ENCODE assay signal across 8 cellular contexts in genomic region chr20:32019156-32019510, GRCh38. TPM values are rescaled to one million over a fixed set of nuclear protein-coding genes. Genes with fewer than 3 reads are reported as not detected.
DNase-seq lines count a peak whose midpoint lies in the region; ATAC-seq, FAIRE-seq and TF ChIP-seq lines count a peak whose summit lies in the region.

No MANE protein-coding gene starts in this region.

- POLR2A ChIA-PET in A549 (lab: Yijun Ruan, JAX) = no interaction called here

- no peaks in the 10 kb centered on the region for H4K20me1 ChIP-seq in GM23248 (ENCODE audit: insufficient read depth)

- no peak for TF ChIP-seq EP300 in A549 (IDR thresholded peaks at IDR 0.05)

- no peak overlapping the region for H2AFZ ChIP-seq in GM23248

- WGBS in A549 (ENCODE audit: missing lambda C conversion rate) = 1% methylated on average over 12 of the region's 42 CpGs
- 2 to 3% methylated on average over 6 to 40 of the region's 42 CpGs for WGBS in GM23248 (ENCODE audit: low coverage in 1 of 2, low lambda C conversion rate in 2 of 2, missing lambda C conversion rate in 2 of 2), 2 experiments
- 0 to 1% methylated on average over 17 to 42 of the region's 42 CpGs for WGBS in heart right ventricle, 2 donors

- H3K4me1 ChIP-seq in A549 = peaks cover 4% of the 10 kb centered on the region; the same call in 1 of the 3 replicates
- H3K4me1 ChIP-seq in GM23248 (ENCODE audit: insufficient read depth) = no peaks in the 10 kb centered on the region
- peaks cover 12% of the 10 kb centered on the region for H3K4me1 ChIP-seq in SJCRH30
- H3K4me1 ChIP-seq in heart right ventricle = peaks cover 0 to 44% (median 18%) of the 10 kb centered on the region in 9 donors
- H3K4me1 ChIP-seq in subcutaneous abdominal adipose tissue (ENCODE audit: control insufficient read depth in 5 of 5, insufficient read depth in 5 of 5, low read length in 5 of 5) = peaks cover 2 to 41% (median 15%) of the 10 kb centered on the region in 5 donors

- no peak for FAIRE-seq in A549 (lab: Jason Lieb, UNC)

- H3K79me2 ChIP-seq in GM23248 (ENCODE audit: insufficient read depth) = no peaks in the 10 kb centered on the region

- no peak for TF ChIP-seq POLR2A in A549 (IDR thresholded peaks at IDR 0.05; ENCODE audit: low read length)

- ATAC-seq in A549 (peak; percentile 37 to 55; a peak in 3 of 6 replicates), heart right ventricle (peak in 1 of 8 donors; percentile 27), HG03457 (IDR thresholded peaks at IDR 0.05; ENCODE audit: unreplicated experiment) (no peak)

- no peaks in the 10 kb centered on the region for H3K9me3 ChIP-seq in A549
- H3K9me3 ChIP-seq in GM23248 (ENCODE audit: low read depth) = no peaks in the 10 kb centered on the region
- H3K9me3 ChIP-seq in SJCRH30 (replicated peaks) = no peaks in the 10 kb centered on the region
- H3K9me3 ChIP-seq in heart right ventricle = no peaks in the 10 kb centered on the region
- H3K9me3 ChIP-seq in subcutaneous abdominal adipose tissue (ENCODE audit: control insufficient read depth in 5 of 5, low read length in 5 of 5) = no peaks in the 10 kb centered on the region

- CTCF ChIA-PET in A549 (lab: Yijun Ruan, JAX) = interaction anchor here (5.2 kb wide), 1 partner anchor 11 kb away, joined by 69 read pairs; no protein-coding TSS in a partner anchor

- H3F3A ChIP-seq in GM23248 (ENCODE audit: insufficient read depth) = no peaks in the 10 kb centered on the region

- TF ChIP-seq RAD21 in A549 (conservative IDR thresholded peaks at IDR 0.05 in 1 of 2, IDR thresholded peaks at IDR 0.05 in 1 of 2) = no peak

- H3K9me2 ChIP-seq in GM23248 (ENCODE audit: insufficient read depth) = no peaks in the 10 kb centered on the region

- DNase-seq in A549 (ENCODE audit: low read depth in 1 of 2, low spot score in 1 of 2) (peak; percentile 27 to 68), GM23248 (peak; percentile 26), SJCRH30 (peak; percentile 58 to 67), heart right ventricle (no peak), medulla oblongata (ENCODE audit: extremely low spot score) (no peak), KBM-7 (no peak)

- peaks cover 77% of the 10 kb centered on the region for H3K27me3 ChIP-seq in GM23248 (replicated peaks; ENCODE audit: insufficient read depth)
- 0 out of 2 replicates have a peak, but pooled peaks cover 4% of the 10 kb centered on the region for H3K27me3 ChIP-seq in SJCRH30
- peaks cover 0 to 98% (median 49%) of the 10 kb centered on the region in 7 donors for H3K27me3 ChIP-seq in heart right ventricle
- H3K27me3 ChIP-seq in subcutaneous abdominal adipose tissue (ENCODE audit: control insufficient read depth in 5 of 5, insufficient read depth in 4 of 5, low read length in 5 of 5) = peaks cover 15 to 38% (median 34%) of the 10 kb centered on the region in 5 donors

- H3K4me2 ChIP-seq in A549 = peak overlapping the region; percentile 98
- H3K4me2 ChIP-seq in GM23248 (ENCODE audit: unreplicated experiment) = no peak overlapping the region

- H3K4me3 ChIP-seq in A549 (peak overlapping the region; percentile 68), GM23248 (no peak overlapping the region), SJCRH30 (peak overlapping the region; percentile 74), heart right ventricle (peak overlapping the region in 9 of 10 donors; percentile 34 to 63 (median 56)), subcutaneous abdominal adipose tissue (ENCODE audit: low read depth in 1 of 5, low read length in 5 of 5) (peak overlapping the region in 3 of 5 donors; percentile 0 to 64 (median 47))

- intact Hi-C loops in heart right ventricle (cut with DNase I) = no loop called here

- H3K36me3 ChIP-seq in GM23248 (ENCODE audit: low read depth) (no peaks in the 10 kb centered on the region), SJCRH30 (no peaks in the 10 kb centered on the region), heart right ventricle (peaks cover 0 to 34% (median 0%) of the 10 kb centered on the region in 9 donors), subcutaneous abdominal adipose tissue (ENCODE audit: control insufficient read depth in 5 of 5, insufficient read depth in 5 of 5, low read length in 5 of 5) (peaks cover 0 to 6% (median 4%) of the 10 kb centered on the region in 5 donors)

- H3K27ac ChIP-seq in A549 = peak overlapping the region; percentile 38 to 70; a peak in 4 of 6 replicates
- no peak overlapping the region for H3K27ac ChIP-seq in GM23248
- H3K27ac ChIP-seq in SJCRH30 = no peak overlapping the region
- peak overlapping the region in 6 of 10 donors; percentile 2 to 65 (median 52) for H3K27ac ChIP-seq in heart right ventricle
- no peak overlapping the region for H3K27ac ChIP-seq in subcutaneous abdominal adipose tissue (ENCODE audit: low read depth, low read length)

- in situ Hi-C loops in GM23248 (cut with MboI) = no loop called here
- in situ Hi-C loops in KBM-7 (cut with MboI; ENCODE audit: low pct_unique_long_range_greater_than_20kb, low sequenced_read_pairs) = no loop called here

- no peak for TF ChIP-seq CTCF in A549 (IDR thresholded peaks at IDR 0.05)
- peak in 2 of 9 donors; percentile 15 to 24 for TF ChIP-seq CTCF in heart right ventricle (IDR thresholded peaks at IDR 0.05)

- H3K9ac ChIP-seq in GM23248 = no peak overlapping the region
- no peak overlapping the region for H3K9ac ChIP-seq in subcutaneous abdominal adipose tissue (ENCODE audit: low read length in 5 of 5)

TF ChIP-seq in A549, 52 proteins besides CTCF, POLR2A, EP300 and RAD21:
- 0 out of 5 replicates have a peak, but pooled peaks of 1 of the 2 experiments have one; percentile 6 for TF ChIP-seq JUN (IDR thresholded peaks at IDR 0.05)
- no peak for TF ChIP-seq MAZ (IDR thresholded peaks at IDR 0.05; ENCODE audit: borderline replicate concordance, low read depth, low read length)

RNA-seq across cellular contexts. Expression of gene CCM2L, which starts 8.9 kb away (rescaled TPM):
- polyA plus RNA-seq in A549 (2011; rRNA removed) (0.05 and 0.13 TPM in 2 replicates), A549 (2017; fragmentation: RNase III; extraction: RNeasy Plus Mini Kit Qiagen cat#74134 plus additional on column Dnase treatment) (0.13 to 0.32 TPM (median 0.18 TPM) in 3 replicates), GM23248 (2016; fragmentation: Nextera tagmentation; extraction: Ambion mirVana) (not detected in 2 replicates), heart right ventricle (10 to 100 TPM; 12.9 to 26.8 TPM)
- 0.05 and 0.27 TPM in 2 replicates for polyA plus RNA-seq in A549 (2012; cell fraction: cytosol; rRNA removed)
- polyA plus RNA-seq in A549 (2012; cell fraction: nucleus; rRNA removed) = 0.12 and 0.17 TPM in 2 replicates
- not detected in 2 replicates for polyA minus RNA-seq in A549 (2011; rRNA and poly(A)+ RNA removed)
- total RNA-seq in GM23248 (2014; rRNA removed; shearing (Covaris generic)) = not detected in 2 replicates
- 0.71 and 1.2 TPM in 2 replicates for total RNA-seq in SJCRH30 (2014; rRNA removed; shearing (Covaris generic))
- 10 to 100 TPM in 1 of 10 donors, 1 to 10 TPM in 9; 4.9 to 10.7 (median 7.4) TPM for total RNA-seq in heart right ventricle

RNA-seq across cellular contexts. Expression of gene HCK, which starts 32.9 kb away (rescaled TPM):
- polyA plus RNA-seq in A549 (2011; rRNA removed) = 0.06 and 0.07 TPM in 2 replicates
- not detected in 2 replicates for polyA plus RNA-seq in A549 (2012; cell fraction: cytosol; rRNA removed)
- polyA plus RNA-seq in A549 (2012; cell fraction: nucleus; rRNA removed) = 0.05 TPM in 1 of 2 replicates, not detected in the other
- 0.07 TPM in 1 of 3 replicates, not detected in the others for polyA plus RNA-seq in A549 (2017; fragmentation: RNase III; extraction: RNeasy Plus Mini Kit Qiagen cat#74134 plus additional on column Dnase treatment)
- polyA minus RNA-seq in A549 (2011; rRNA and poly(A)+ RNA removed) = 0.15 and 0.25 TPM in 2 replicates
- total RNA-seq in GM23248 (2014; rRNA removed; shearing (Covaris generic)) = not detected in 2 replicates
- polyA plus RNA-seq in GM23248 (2016; fragmentation: Nextera tagmentation; extraction: Ambion mirVana) = not detected in 2 replicates
- total RNA-seq in SJCRH30 (2014; rRNA removed; shearing (Covaris generic)) = not detected in 2 replicates
- 10 to 100 TPM in 1 of 10 donors, 1 to 10 TPM in 9; 1.6 to 22.9 (median 3.0) TPM for total RNA-seq in heart right ventricle
- 1 to 10 TPM; 2.3 to 3.7 TPM for polyA plus RNA-seq in heart right ventricle

RNA-seq across cellular contexts. Expression of gene XKR7, which starts 51.2 kb away (rescaled TPM):
- polyA plus RNA-seq in A549 (2011; rRNA removed) (not detected in 2 replicates), A549 (2017; fragmentation: RNase III; extraction: RNeasy Plus Mini Kit Qiagen cat#74134 plus additional on column Dnase treatment) (0.01 TPM in 1 of 3 replicates, not detected in the others), GM23248 (2016; fragmentation: Nextera tagmentation; extraction: Ambion mirVana) (not detected in 2 replicates), heart right ventricle (not detected)
- not detected in 2 replicates for polyA plus RNA-seq in A549 (2012; cell fraction: cytosol; rRNA removed)
- not detected in 2 replicates for polyA plus RNA-seq in A549 (2012; cell fraction: nucleus; rRNA removed)
- not detected in 2 replicates for polyA minus RNA-seq in A549 (2011; rRNA and poly(A)+ RNA removed)
- total RNA-seq in GM23248 (2014; rRNA removed; shearing (Covaris generic)) = not detected in 2 replicates
- 0.02 and 0.03 TPM in 2 replicates for total RNA-seq in SJCRH30 (2014; rRNA removed; shearing (Covaris generic))
- not detected for total RNA-seq in heart right ventricle

Comparison
In these comparisons a context has a peak if more than half of its experiments do, and no peak if none do; other contexts are left out.
1. DNase-seq: peak in A549 (2 of 2), GM23248 (single experiment) and SJCRH30 (2 of 2); none in heart right ventricle (0 of 2), medulla oblongata (single experiment) and KBM-7 (single experiment).
2. H3K27ac ChIP-seq: peak in A549 (2 of 2) and heart right ventricle (6 of 10); none in GM23248 (single experiment), SJCRH30 (single experiment) and subcutaneous abdominal adipose tissue (single experiment).